8 cellular contexts compared by ENCODE assay signal in genomic region chr15:24954783-24955548, GRCh38. TPM values are rescaled to one million over a fixed set of nuclear protein-coding genes. Genes with fewer than 3 reads are reported as not detected.
DNase-seq lines count a peak whose midpoint lies in the region; ATAC-seq and TF ChIP-seq lines count a peak whose summit lies in the region.

Gene SNRPN, plus strand, starts transcription at chr15:24954987. Its CDS starts 19,467 bp downstream, at chr15:24974454.
A gene with protein sequence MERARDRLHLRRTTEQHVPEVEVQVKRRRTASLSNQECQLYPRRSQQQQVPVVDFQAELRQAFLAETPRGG (plus strand): TSS chr15:24954987. CDS start chr15:24955049, 62 bp downstream.

- H3K36me3 ChIP-seq in left lung = no peaks in the 10 kb centered on the region

- DNase-seq in DMS53 treated with DMSO at 0.1 percent for 48 hours (lab: John Stamatoyannopoulos, UW; ENCODE audit: unreplicated experiment) = peak; percentile 27
- DNase-seq in NCI-H1694 (lab: John Stamatoyannopoulos, UW) = peak; percentile 20
- DNase-seq in activated CD4-positive, alpha-beta T cell treated with anti-CD3 and anti-CD28 coated beads, Interleukin-2, amount 10 ng/mL, durations not matched to agents 7 days and 5 days = peak; percentile 53
- DNase-seq in dedifferentiated amniotic fluid mesenchymal stem cell (ENCODE audit: extremely low spot score) = peak; percentile 39
- DNase-seq in left lung = peak; percentile 81 to 92
- DNase-seq in stimulated activated CD4-positive, alpha-beta T cell treated with anti-CD3 and anti-CD28 coated beads, Interleukin-2, amount 100 ng/mL, for 24 hours = peak; percentile 62 to 71

- peak within 1 kb of the TSS; percentile 83 to 86 for H3K27ac ChIP-seq in left lung

- ATAC-seq in GM21825 (IDR thresholded peaks at IDR 0.05; ENCODE audit: unreplicated experiment) (peak; percentile 58), left lung (peak; percentile 83), HG03457 (IDR thresholded peaks at IDR 0.05; ENCODE audit: unreplicated experiment) (no peak)

- no peaks in the 10 kb centered on the region for H3K4me1 ChIP-seq in left lung

- peaks cover 0 to 16% of the 10 kb centered on the region in 2 donors for H3K27me3 ChIP-seq in left lung

- peaks cover 0 to 15% of the 10 kb centered on the region in 2 donors for H3K9me3 ChIP-seq in left lung

- TF ChIP-seq CTCF in left lung (IDR thresholded peaks at IDR 0.05) = no peak

- H3K4me1 Mint-ChIP-seq in activated CD4-positive, alpha-beta T cell treated with anti-CD3 and anti-CD28 coated beads, Interleukin-2, amount 10 ng/mL, durations not matched to agents 7 days and 5 days = peaks cover 17% of the 10 kb centered on the region

- H3K4me3 Mint-ChIP-seq in activated CD4-positive, alpha-beta T cell treated with anti-CD3 and anti-CD28 coated beads, Interleukin-2, amount 10 ng/mL, durations not matched to agents 7 days and 5 days = peak within 1 kb of the TSS; percentile 84

- intact Hi-C loops in left lung (cut with DNase I) = no loop called here

- H3K4me3 ChIP-seq in left lung = peak within 1 kb of the TSS; percentile 45 to 54

- CTCF ChIA-PET in activated CD4-positive, alpha-beta T cell treated with anti-CD3 and anti-CD28 coated beads, Interleukin-2, amount 10 ng/mL, durations not matched to agents 7 days and 5 days (lab: Charles Lee) = no interaction called here

- POLR2A ChIA-PET in activated CD4-positive, alpha-beta T cell treated with anti-CD3 and anti-CD28 coated beads, Interleukin-2, amount 10 ng/mL, durations not matched to agents 7 days and 5 days (lab: Charles Lee) = no interaction called here

- peak within 1 kb of the TSS; percentile 98 for H3K27ac Mint-ChIP-seq in activated CD4-positive, alpha-beta T cell treated with anti-CD3 and anti-CD28 coated beads, Interleukin-2, amount 10 ng/mL, durations not matched to agents 7 days and 5 days

- peaks cover 15% of the 10 kb centered on the region for H3K9me3 Mint-ChIP-seq in activated CD4-positive, alpha-beta T cell treated with anti-CD3 and anti-CD28 coated beads, Interleukin-2, amount 10 ng/mL, durations not matched to agents 7 days and 5 days

- H3K27me3 Mint-ChIP-seq in activated CD4-positive, alpha-beta T cell treated with anti-CD3 and anti-CD28 coated beads, Interleukin-2, amount 10 ng/mL, durations not matched to agents 7 days and 5 days = no peaks in the 10 kb centered on the region

- peaks cover 15% of the 10 kb centered on the region for H3K36me3 Mint-ChIP-seq in activated CD4-positive, alpha-beta T cell treated with anti-CD3 and anti-CD28 coated beads, Interleukin-2, amount 10 ng/mL, durations not matched to agents 7 days and 5 days (ENCODE audit: low read depth)

RNA-seq across cellular contexts. Expression of gene SNRPN, which starts in this region (rescaled TPM):
- total RNA-seq in activated CD4-positive, alpha-beta T cell treated with anti-CD3 and anti-CD28 coated beads, Interleukin-2, amount 10 ng/mL, durations not matched to agents 7 days and 5 days = 10 to 100 TPM; 50.7 to 54.6 TPM
- total RNA-seq in left lung = 100 to 1,000 TPM in 1 of 2 donors, 10 to 100 TPM in 1; 67.4 to 100 TPM

RNA-seq across cellular contexts. Expression of the second gene that starts in this region (rescaled TPM):
- total RNA-seq in activated CD4-positive, alpha-beta T cell treated with anti-CD3 and anti-CD28 coated beads, Interleukin-2, amount 10 ng/mL, durations not matched to agents 7 days and 5 days = 10 to 100 TPM in 1 of 2 experiments, 1 to 10 TPM in 1; 7.3 to 16.3 TPM
- total RNA-seq in left lung = 10 to 100 TPM in 1 of 2 donors, 1 to 10 TPM in 1; 6.6 to 11.5 TPM

Comparison
In these comparisons a context has a peak if more than half of its experiments do, and no peak if none do; other contexts are left out.
1. DNase-seq: peak in every context shown above with its lines; median percentile 86 in left lung; 66 in stimulated activated CD4-positive, alpha-beta T cell treated with anti-CD3 and anti-CD28 coated beads, Interleukin-2, amount 100 ng/mL, for 24 hours; 53 in activated CD4-positive, alpha-beta T cell treated with anti-CD3 and anti-CD28 coated beads, Interleukin-2, amount 10 ng/mL, durations not matched to agents 7 days and 5 days; 39 in dedifferentiated amniotic fluid mesenchymal stem cell; 27 in DMS53 treated with DMSO at 0.1 percent for 48 hours; 20 in NCI-H1694.